Comparison of ENCODE assay signal across 21 cellular contexts in genomic region chr1:223678841-223679240, GRCh38. TPM values are rescaled to one million over a fixed set of nuclear protein-coding genes. Genes with fewer than 3 reads are reported as not detected.
DNase-seq lines count a peak whose midpoint lies in the region; ATAC-seq and TF ChIP-seq lines count a peak whose summit lies in the region.
"Had no signal": no experiment of that assay in that cellular context is flagged by ENCODE, and none has a peak within 500 bp of the region (broad histone marks: within the 10 kb centered on the region; RNA-seq: fewer than 3 reads in every experiment).

No MANE protein-coding gene starts in this region.

- peak; percentile 81 for DNase-seq in SIG-M5 treated with dmso at 0.1 percent for 504 hours (lab: John Stamatoyannopoulos, UW; ENCODE audit: unreplicated experiment)
- no peak for DNase-seq in SIG-M5 (lab: John Stamatoyannopoulos, UW)
- DNase-seq in SKM-1 treated with dmso at 0.1 percent for 144 hours (lab: John Stamatoyannopoulos, UW; ENCODE audit: unreplicated experiment), result peak; percentile 79
- DNase-seq in epithelial cell of esophagus (ENCODE audit: low read depth), result peak; percentile 33
- no peak for DNase-seq in COLO668 (lab: John Stamatoyannopoulos, UW; ENCODE audit: unreplicated experiment)
- no peak for DNase-seq in left ventricle myocardium inferior
- DNase-seq in Ammon's horn (ENCODE audit: low spot score), result no peak
- DNase-seq: DMS79, NCI-H1930, NCI-H2171 treated with DMSO at 0.1 percent for 48 hours, NCI-H510A, NCI-H82, PC-9 had no signal

- intact Hi-C loops in left ventricle myocardium inferior (cut with micrococcal nuclease), result no loop called here

- H3K4me3 ChIP-seq in epithelial cell of esophagus (ENCODE audit: low read length), result no peak overlapping the region
- no peak overlapping the region for H3K4me3 ChIP-seq in left ventricle myocardium inferior
- H3K4me3 ChIP-seq: BLaER1 treated with 17β-estradiol and CSF1 and Interleukin-3, amounts not matched to agents 10 nM and 100 nM; GM12878; HAP-1; PC-9; SK-N-MC had no signal

- no peaks in the 10 kb centered on the region for H3K36me3 ChIP-seq in left ventricle myocardium inferior
- H3K36me3 ChIP-seq: BLaER1 treated with 17β-estradiol and CSF1 and Interleukin-3, amounts not matched to agents 10 nM and 100 nM; HAP-1 had no signal

- no peaks in the 10 kb centered on the region for H3K4me1 ChIP-seq in left ventricle myocardium inferior

- peaks cover 14% of the 10 kb centered on the region for H3K9me3 ChIP-seq in left ventricle myocardium inferior (replicated peaks)

- TF ChIP-seq CTCF in epithelial cell of esophagus (IDR thresholded peaks at IDR 0.05; ENCODE audit: insufficient read depth, low read depth, low read length, missing control alignments), result no peak
- TF ChIP-seq CTCF in left ventricle myocardium inferior (IDR thresholded peaks at IDR 0.05; ENCODE audit: borderline replicate concordance), result no peak

- no peak for ATAC-seq in GM18909 (IDR thresholded peaks at IDR 0.05; ENCODE audit: poor library complexity, unreplicated experiment)
- ATAC-seq: GM12878 had no signal

- H3K27ac ChIP-seq in left ventricle myocardium inferior (replicated peaks), result no peak overlapping the region
- H3K27ac ChIP-seq: 22Rv1, PC-9, SK-N-MC had no signal

- peaks cover 10% of the 10 kb centered on the region for H3K27me3 ChIP-seq in left ventricle myocardium inferior (ENCODE audit: low read depth)
- H3K27me3 ChIP-seq: BLaER1 treated with 17β-estradiol and CSF1 and Interleukin-3, amounts not matched to agents 10 nM and 100 nM had no signal

RNA-seq across cellular contexts. Expression of gene CAPN8, which starts 13.3 kb away (rescaled TPM):
- not detected for total RNA-seq in left ventricle myocardium inferior
- total RNA-seq: G401, HT1080 had no signal

RNA-seq across cellular contexts. Expression of gene CAPN2, which starts 33.5 kb away (rescaled TPM):
- total RNA-seq in left ventricle myocardium inferior, result 65.3 TPM

Comparison
In these comparisons a context has a peak if more than half of its experiments do, and no peak if none do; other contexts are left out.
1. DNase-seq: peak in SIG-M5 treated with dmso at 0.1 percent for 504 hours (single experiment), SKM-1 treated with dmso at 0.1 percent for 144 hours (single experiment) and epithelial cell of esophagus (single experiment); none in SIG-M5 (single experiment), COLO668 (single experiment), left ventricle myocardium inferior (single experiment) and Ammon's horn (single experiment).